8 cellular contexts compared by ENCODE assay signal in the genomic region with DNA sequence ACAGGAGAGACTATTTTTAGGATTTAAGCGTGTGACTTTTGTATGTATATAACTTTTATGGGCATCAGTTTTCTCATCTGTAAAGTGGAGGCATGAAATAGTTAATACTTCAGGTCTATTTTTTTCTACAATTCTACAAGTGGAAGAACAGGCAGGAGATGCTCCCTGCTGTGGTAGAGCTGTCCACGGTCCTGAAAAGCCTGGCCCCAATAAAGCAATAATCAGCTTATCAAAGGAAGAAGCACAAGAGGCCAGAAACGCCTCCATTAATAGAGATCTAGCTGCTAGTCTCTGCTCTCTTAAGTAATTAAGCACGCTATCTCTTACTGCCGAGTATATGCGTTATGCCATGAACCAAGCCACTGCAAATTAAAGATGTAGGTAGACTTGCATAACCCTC. TPM values are rescaled to one million over a fixed set of nuclear protein-coding genes. Genes with fewer than 3 reads are reported as not detected.
A peak's percentile ranks its signal among the peaks of the same experiment; 100 is the strongest.
DNase-seq lines count a peak whose midpoint lies in the region; ATAC-seq lines count a peak whose summit lies in the region.

No MANE protein-coding gene starts in this region.

- no peak for ATAC-seq in HG03108 (IDR thresholded peaks at IDR 0.05; ENCODE audit: unreplicated experiment)

- DNase-seq in DMS53 (lab: John Stamatoyannopoulos, UW), result peak; percentile 37
- peak; percentile 6 for DNase-seq in KG1 (lab: John Stamatoyannopoulos, UW)
- peak; percentile 4 for DNase-seq in amniotic stem cell (lab: John Stamatoyannopoulos, UW)
- peak; percentile 65 to 73 for DNase-seq in lung microvascular endothelial cell (ENCODE audit: low read depth in 2 of 2)
- no peak for DNase-seq in NCI-H1417 treated with DMSO at 0.1 percent for 48 hours (lab: John Stamatoyannopoulos, UW)
- DNase-seq in SW 1271 (lab: John Stamatoyannopoulos, UW), result no peak
- DNase-seq in NCI-H2171 (lab: John Stamatoyannopoulos, UW), result no peak

RNA-seq across cellular contexts. Expression of a gene that starts 28.0 kb away (rescaled TPM):
- 15.3 and 21.2 TPM in 2 replicates for total RNA-seq in lung microvascular endothelial cell

Comparison
In these comparisons a context has a peak if more than half of its experiments do, and no peak if none do; other contexts are left out.
1. DNase-seq: peak in DMS53 (single experiment), KG1 (single experiment), amniotic stem cell (single experiment) and lung microvascular endothelial cell (2 of 2); none in NCI-H1417 treated with DMSO at 0.1 percent for 48 hours (single experiment), SW 1271 (0 of 2) and NCI-H2171 (single experiment).